8 cellular contexts compared by ENCODE assay signal in genomic region chr2:40488927-40489677, GRCh38. TPM values are rescaled to one million over a fixed set of nuclear protein-coding genes. Genes with fewer than 3 reads are reported as not detected.
DNase-seq lines count a peak whose midpoint lies in the region; ATAC-seq and TF ChIP-seq lines count a peak whose summit lies in the region.

No MANE protein-coding gene starts in this region.

- H3K79me2 ChIP-seq in ACC112 (ENCODE audit: control insufficient read depth, insufficient read depth, low read length, unreplicated experiment), result no peaks in the 10 kb centered on the region

- H3K27ac ChIP-seq in ACC112 (ENCODE audit: low read depth, low read length), result no peak overlapping the region
- H3K27ac ChIP-seq in ascending aorta, result no peak overlapping the region

- TF ChIP-seq CTCF in ascending aorta (IDR thresholded peaks at IDR 0.05), result no peak

- no peaks in the 10 kb centered on the region for H3K9me3 ChIP-seq in ascending aorta

- ATAC-seq in HG02610 (IDR thresholded peaks at IDR 0.05; ENCODE audit: unreplicated experiment) (peak; percentile 51), HG02840 (IDR thresholded peaks at IDR 0.05; ENCODE audit: low FRiP score, unreplicated experiment) (no peak), GM19035 (IDR thresholded peaks at IDR 0.05; ENCODE audit: unreplicated experiment) (no peak), HG03045 (IDR thresholded peaks at IDR 0.05; ENCODE audit: unreplicated experiment) (no peak)

- H3K27me3 ChIP-seq in ACC112 (ENCODE audit: insufficient read depth, low read length) (no peaks in the 10 kb centered on the region), ascending aorta (no peaks in the 10 kb centered on the region)

- H3K4me3 ChIP-seq in ACC112 (ENCODE audit: low read depth, low read length), result peak overlapping the region; percentile 77
- H3K4me3 ChIP-seq in ascending aorta, result peak overlapping the region; percentile 42 to 53

- intact Hi-C loops in ascending aorta (cut with DNase I), result no loop called here

- H3K4me1 ChIP-seq in ACC112 (ENCODE audit: control insufficient read depth, insufficient read depth, low read length, unreplicated experiment) (peaks cover 11% of the 10 kb centered on the region), ascending aorta (peaks cover 0 to 4% of the 10 kb centered on the region in 2 donors)

- DNase-seq in ascending aorta (ENCODE audit: low spot score in 2 of 2) (no peak), medulla oblongata (ENCODE audit: extremely low spot score) (peak; percentile 65), DMS 273 treated with DMSO at 0.1 percent for 48 hours (lab: John Stamatoyannopoulos, UW) (no peak)

- no peaks in the 10 kb centered on the region for H3K36me3 ChIP-seq in ACC112 (ENCODE audit: insufficient read depth, low read length)
- H3K36me3 ChIP-seq in ascending aorta, result no peaks in the 10 kb centered on the region

- peak overlapping the region; percentile 98 for H2AFZ ChIP-seq in ACC112 (ENCODE audit: low read length, unreplicated experiment)

RNA-seq across cellular contexts. Expression of gene SLC8A1, which starts 37.2 kb away (rescaled TPM):
- 5.6 TPM for total RNA-seq in ascending aorta
